1 cellular context compared by ENCODE assay signal in the genomic region with DNA sequence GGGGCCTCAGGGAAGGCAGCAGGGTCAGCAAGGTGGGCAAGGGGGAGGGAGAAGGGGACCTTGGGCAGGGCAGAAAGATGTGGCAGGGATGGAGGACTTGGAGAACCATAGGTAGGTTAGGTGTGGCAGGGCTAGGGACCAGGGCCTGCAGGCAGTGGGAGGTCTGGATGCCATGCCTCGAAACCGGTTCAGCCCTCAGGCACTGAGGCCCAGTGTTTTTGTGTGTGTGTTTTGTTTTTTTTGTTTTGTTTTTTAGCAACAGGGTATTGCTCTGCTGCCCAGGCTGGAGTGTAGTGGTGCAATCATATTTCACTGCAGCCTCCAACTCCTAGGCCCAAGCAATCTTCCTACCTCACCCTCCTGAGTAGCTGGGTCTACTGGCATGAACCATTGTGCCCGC.
TF ChIP-seq lines count a peak whose summit lies in the region.

No MANE protein-coding gene starts in this region.

TF ChIP-seq in H1, 55 proteins besides CTCF, POLR2A, EP300 and RAD21:
- no peak for TF ChIP-seq TAF1 (IDR thresholded peaks at IDR 0.05; ENCODE audit: low read depth, low read length)
- no peak for TF ChIP-seq JUN (IDR thresholded peaks at IDR 0.05; ENCODE audit: low read depth, low read length)
- TF ChIP-seq SP4 (IDR thresholded peaks at IDR 0.05; ENCODE audit: low read length): no peak
- TF ChIP-seq FOSL1 (IDR thresholded peaks at IDR 0.05; ENCODE audit: insufficient read depth, low read depth, low read length): no peak
- TF ChIP-seq TAF7 (optimal IDR thresholded peaks at IDR 0.05; ENCODE audit: borderline replicate concordance, low read depth, low read length): no peak
- TF ChIP-seq SP2 (IDR thresholded peaks at IDR 0.05; ENCODE audit: low read length): no peak
- no peak for TF ChIP-seq YY1 (IDR thresholded peaks at IDR 0.05; ENCODE audit: low read depth, low read length)
- no peak for TF ChIP-seq KDM1A (IDR thresholded peaks at IDR 0.05; ENCODE audit: borderline replicate concordance, low read length)
- no peak for TF ChIP-seq SP1 (IDR thresholded peaks at IDR 0.05; ENCODE audit: low read depth, low read length)
- no peak for TF ChIP-seq SRF (IDR thresholded peaks at IDR 0.05; ENCODE audit: low read depth, low read length)
- TF ChIP-seq CEBPB (IDR thresholded peaks at IDR 0.05; ENCODE audit: low read depth, low read length): no peak
- TF ChIP-seq ZNF274 (IDR thresholded peaks at IDR 0.05; ENCODE audit: borderline replicate concordance, extremely low read depth, low read length): no peak
